Comparison of ENCODE assay signal across 28 cellular contexts in the genomic region with DNA sequence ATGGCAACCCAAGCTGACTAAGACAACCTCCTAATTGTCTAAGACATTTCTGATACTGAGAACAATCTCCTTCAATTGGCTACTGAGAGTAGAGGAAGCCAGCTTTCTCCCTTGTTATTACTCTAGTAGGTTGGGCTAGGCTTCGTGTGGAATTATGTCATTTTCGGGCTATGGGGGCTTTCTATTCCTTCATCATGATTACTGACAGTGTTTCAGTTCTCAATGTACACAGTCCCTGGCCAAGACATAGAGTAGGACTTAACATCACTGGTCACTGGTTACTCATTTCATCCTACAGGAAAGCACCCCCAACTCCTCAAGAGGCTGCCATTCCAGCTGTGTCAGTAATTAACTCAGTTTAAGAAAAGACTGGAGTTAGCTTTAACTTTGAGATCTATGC.
"Had no signal": no experiment of that assay in that cellular context is flagged by ENCODE, and none has a peak within 500 bp of the region (broad histone marks: within the 10 kb centered on the region; RNA-seq: fewer than 3 reads in every experiment).

No MANE protein-coding gene starts in this region.

- H3K4me3 ChIP-seq: colonic mucosa, coronary artery, dorsolateral prefrontal cortex, esophagus muscularis mucosa, esophagus squamous epithelium, gastrocnemius medialis, gastroesophageal sphincter, heart left ventricle, heart right ventricle had no signal

- H3K27ac ChIP-seq: colonic mucosa, coronary artery, dorsolateral prefrontal cortex, epithelial cell of prostate, esophagus muscularis mucosa, esophagus squamous epithelium, foreskin keratinocyte, gastrocnemius medialis, gastroesophageal sphincter, heart left ventricle, heart right ventricle had no signal

- ATAC-seq: effector memory CD8-positive, alpha-beta T cell; esophagus mucosa; foreskin keratinocyte; gastrocnemius medialis; gastroesophageal sphincter; heart left ventricle; heart right ventricle had no signal

- H3K4me1 ChIP-seq: colonic mucosa, esophagus muscularis mucosa, esophagus squamous epithelium, foreskin keratinocyte, gastrocnemius medialis, heart left ventricle, heart right ventricle had no signal

- H3K36me3 ChIP-seq: colonic mucosa, esophagus muscularis mucosa, esophagus squamous epithelium, gastrocnemius medialis, gastroesophageal sphincter, heart left ventricle, heart right ventricle had no signal

- H3K27me3 ChIP-seq: colonic mucosa, dorsolateral prefrontal cortex, esophagus muscularis mucosa, esophagus squamous epithelium, gastroesophageal sphincter had no signal

- H3K9me3 ChIP-seq: colonic mucosa, esophagus muscularis mucosa, esophagus squamous epithelium, gastrocnemius medialis, gastroesophageal sphincter had no signal

- FAIRE-seq: colon, endometrium, endothelial cell of umbilical vein, frontal cortex had no signal

- DNase-seq: colonic mucosa; cortex of kidney; dermis blood vessel endothelial cell; dorsolateral prefrontal cortex; effector CD4-positive, alpha-beta T cell; effector CD8-positive, alpha-beta T cell; effector memory CD4-positive, alpha-beta T cell; effector memory CD8-positive, alpha-beta T cell; endodermal cell; erythroblast; esophagus squamous epithelium; foreskin fibroblast; foreskin keratinocyte; foreskin melanocyte; gastrocnemius medialis; glutamatergic neuron; head of caudate nucleus; heart left ventricle; heart right ventricle had no signal
